ENCODE assay signal across 8 cellular contexts in the genomic region with DNA sequence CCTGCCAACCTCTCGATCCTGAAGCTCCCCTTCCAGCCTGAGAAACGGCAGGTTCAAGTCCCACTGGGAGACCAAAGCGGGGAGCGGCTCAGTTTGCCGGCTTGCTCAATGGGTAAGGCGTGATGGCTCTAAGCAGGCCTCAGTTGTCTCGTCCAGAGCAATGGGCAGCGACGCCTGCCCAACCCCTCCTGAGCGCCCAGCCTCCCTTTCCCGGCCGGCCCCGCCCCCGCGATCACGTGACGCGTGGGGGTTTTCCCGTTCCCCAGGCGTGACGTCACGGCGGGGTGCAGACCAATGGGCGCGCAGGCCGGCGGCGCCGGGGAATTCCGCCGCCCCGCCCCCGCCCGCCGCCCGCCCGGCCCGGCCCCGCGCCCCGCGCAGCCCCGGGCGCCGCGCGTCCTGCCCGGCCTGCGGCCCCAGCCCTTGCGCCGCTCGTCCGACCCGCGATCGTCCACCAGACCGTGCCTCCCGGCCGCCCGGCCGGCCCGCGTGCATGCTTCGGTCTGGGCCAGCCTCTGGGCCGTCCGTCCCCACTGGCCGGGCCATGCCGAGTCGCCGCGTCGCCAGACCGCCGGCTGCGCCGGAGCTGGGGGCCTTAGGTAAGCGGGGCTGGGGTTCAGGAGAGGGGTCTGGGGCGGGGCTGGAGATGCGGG. TPM values are rescaled to one million over a fixed set of nuclear protein-coding genes. Genes with fewer than 3 reads are reported as not detected.
DNase-seq lines count a peak whose midpoint lies in the region; ATAC-seq and TF ChIP-seq lines count a peak whose summit lies in the region.

A gene with protein sequence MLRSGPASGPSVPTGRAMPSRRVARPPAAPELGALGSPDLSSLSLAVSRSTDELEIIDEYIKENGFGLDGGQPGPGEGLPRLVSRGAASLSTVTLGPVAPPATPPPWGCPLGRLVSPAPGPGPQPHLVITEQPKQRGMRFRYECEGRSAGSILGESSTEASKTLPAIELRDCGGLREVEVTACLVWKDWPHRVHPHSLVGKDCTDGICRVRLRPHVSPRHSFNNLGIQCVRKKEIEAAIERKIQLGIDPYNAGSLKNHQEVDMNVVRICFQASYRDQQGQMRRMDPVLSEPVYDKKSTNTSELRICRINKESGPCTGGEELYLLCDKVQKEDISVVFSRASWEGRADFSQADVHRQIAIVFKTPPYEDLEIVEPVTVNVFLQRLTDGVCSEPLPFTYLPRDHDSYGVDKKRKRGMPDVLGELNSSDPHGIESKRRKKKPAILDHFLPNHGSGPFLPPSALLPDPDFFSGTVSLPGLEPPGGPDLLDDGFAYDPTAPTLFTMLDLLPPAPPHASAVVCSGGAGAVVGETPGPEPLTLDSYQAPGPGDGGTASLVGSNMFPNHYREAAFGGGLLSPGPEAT (plus strand): TSS at position 378 of the 653 bp plus-strand sequence. CDS start 116 bp downstream, at position 494.

- peak within 1 kb of the TSS; percentile 97 for H3K27ac Mint-ChIP-seq in stimulated activated naive CD8-positive, alpha-beta T cell treated with anti-CD3 and anti-CD28 coated beads, Interleukin-15, Interleukin-2, amounts not matched to agents 100 ng/mL and 50 ng/mL, for 24 hours

- peak within 1 kb of the TSS; percentile 71 for H3K9ac ChIP-seq in neural cell (ENCODE audit: low read length)

- H3K4me3 ChIP-seq in DOHH2 (ENCODE audit: low read length), result peak within 1 kb of the TSS; percentile 96
- peak within 1 kb of the TSS; percentile 81 for H3K4me3 ChIP-seq in RWPE2 (ENCODE audit: severe bottlenecking)
- H3K4me3 ChIP-seq in neural cell (ENCODE audit: low read length), result peak within 1 kb of the TSS; percentile 76

- H3K36me3 Mint-ChIP-seq in stimulated activated naive CD8-positive, alpha-beta T cell treated with anti-CD3 and anti-CD28 coated beads, Interleukin-15, Interleukin-2, amounts not matched to agents 100 ng/mL and 50 ng/mL, for 24 hours (ENCODE audit: low read depth), result peaks cover 17% of the 10 kb centered on the region

- peak; percentile 38 for ATAC-seq in GM21786 (IDR thresholded peaks at IDR 0.05; ENCODE audit: unreplicated experiment)
- ATAC-seq in RWPE2 (ENCODE audit: low read depth), result peak; percentile 44

- H3K27me3 ChIP-seq in DOHH2 (ENCODE audit: control insufficient read depth, low read length) (no peaks in the 10 kb centered on the region), RWPE2 (ENCODE audit: insufficient read depth, poor library complexity, severe bottlenecking) (no peaks in the 10 kb centered on the region), neural cell (ENCODE audit: insufficient read depth, low read depth, low read length) (no peaks in the 10 kb centered on the region)

- peak within 1 kb of the TSS; percentile 87 for H3K4me2 ChIP-seq in DOHH2 (ENCODE audit: low read length)
- peak within 1 kb of the TSS; percentile 14 for H3K4me2 ChIP-seq in neural cell (ENCODE audit: low read length)

- TF ChIP-seq EP300 in neural cell (conservative IDR thresholded peaks at IDR 0.05; ENCODE audit: poor library complexity, severe bottlenecking), result no peak

- H3K36me3 ChIP-seq in DOHH2 (ENCODE audit: control insufficient read depth, low read length), result peaks cover 33% of the 10 kb centered on the region
- H3K36me3 ChIP-seq in KOPT-K1 (ENCODE audit: insufficient read depth, low read length), result no peaks in the 10 kb centered on the region
- no peaks in the 10 kb centered on the region for H3K36me3 ChIP-seq in RWPE2 (ENCODE audit: low read depth)
- no peaks in the 10 kb centered on the region for H3K36me3 ChIP-seq in neural cell (ENCODE audit: insufficient read depth, low read length)

- peak; percentile 90 for DNase-seq in RWPE2 (ENCODE audit: low spot score)
- peak; percentile 99 for DNase-seq in activated effector memory CD4-positive, alpha-beta T cell treated with anti-CD3 and anti-CD28 coated beads, Interleukin-2, amount 50 U/mL, for 16 hours
- DNase-seq in fibroblast of the conjunctiva (ENCODE audit: low read depth), result peak; percentile 70

- H3F3A ChIP-seq in DOHH2 (ENCODE audit: control insufficient read depth, insufficient read depth) (peaks cover 22% of the 10 kb centered on the region), neural cell (ENCODE audit: insufficient read depth, low read length, poor library complexity, severe bottlenecking) (no peaks in the 10 kb centered on the region)

- H4K20me1 ChIP-seq in DOHH2 (ENCODE audit: control insufficient read depth, insufficient read depth, low read depth, low read length), result no peaks in the 10 kb centered on the region
- H4K20me1 ChIP-seq in neural cell (ENCODE audit: insufficient read depth), result no peaks in the 10 kb centered on the region

- H3K4me1 Mint-ChIP-seq in stimulated activated naive CD8-positive, alpha-beta T cell treated with anti-CD3 and anti-CD28 coated beads, Interleukin-15, Interleukin-2, amounts not matched to agents 100 ng/mL and 50 ng/mL, for 24 hours (ENCODE audit: low read depth), result peaks cover 17% of the 10 kb centered on the region

- H3K27ac ChIP-seq in DOHH2 (ENCODE audit: low read depth, low read length) (peak within 1 kb of the TSS; percentile 90), KOPT-K1 (ENCODE audit: low read depth, low read length, poor library complexity, severe bottlenecking) (peak within 1 kb of the TSS; percentile 68), RWPE2 (ENCODE audit: poor library complexity, severe bottlenecking) (peak within 1 kb of the TSS; percentile 63), neural cell (ENCODE audit: low read length) (peak within 1 kb of the TSS; percentile 58)

- no peak for TF ChIP-seq RAD21 in neural cell (conservative IDR thresholded peaks at IDR 0.05)

- H3K9me3 ChIP-seq in DOHH2 (ENCODE audit: control insufficient read depth, insufficient read depth, low read length), result no peaks in the 10 kb centered on the region
- H3K9me3 ChIP-seq in KOPT-K1 (ENCODE audit: insufficient read depth, low read length, poor library complexity, severe bottlenecking), result no peaks in the 10 kb centered on the region
- no peaks in the 10 kb centered on the region for H3K9me3 ChIP-seq in RWPE2 (ENCODE audit: severe bottlenecking)
- H3K9me3 ChIP-seq in neural cell (ENCODE audit: low read length), result no peaks in the 10 kb centered on the region

- H3K4me3 Mint-ChIP-seq in stimulated activated naive CD8-positive, alpha-beta T cell treated with anti-CD3 and anti-CD28 coated beads, Interleukin-15, Interleukin-2, amounts not matched to agents 100 ng/mL and 50 ng/mL, for 24 hours, result peak within 1 kb of the TSS; percentile 90

- H2AFZ ChIP-seq in neural cell (ENCODE audit: low read depth, low read length), result peak within 1 kb of the TSS; percentile 51

- H3K4me1 ChIP-seq in DOHH2 (ENCODE audit: control insufficient read depth, low read length) (peaks cover 70% of the 10 kb centered on the region), RWPE2 (ENCODE audit: insufficient read depth, poor library complexity, severe bottlenecking) (peaks cover 2% of the 10 kb centered on the region)

- TF ChIP-seq CTCF in DOHH2 (IDR thresholded peaks at IDR 0.05; ENCODE audit: low read depth, low read length, poor library complexity, severe bottlenecking) (no peak), RWPE2 (IDR thresholded peaks at IDR 0.05; ENCODE audit: poor library complexity, severe bottlenecking) (no peak), neural cell (IDR thresholded peaks at IDR 0.05; ENCODE audit: poor library complexity, severe bottlenecking) (no peak)

- no peaks in the 10 kb centered on the region for H3K27me3 Mint-ChIP-seq in stimulated activated naive CD8-positive, alpha-beta T cell treated with anti-CD3 and anti-CD28 coated beads, Interleukin-15, Interleukin-2, amounts not matched to agents 100 ng/mL and 50 ng/mL, for 24 hours

- H3K79me2 ChIP-seq in DOHH2 (ENCODE audit: control insufficient read depth, low read length), result peaks cover 34% of the 10 kb centered on the region
- H3K79me2 ChIP-seq in neural cell (replicated peaks; ENCODE audit: insufficient read depth, low read length), result no peaks in the 10 kb centered on the region

- H3K9me2 ChIP-seq in DOHH2 (replicated peaks; ENCODE audit: control insufficient read depth, low read length), result no peaks in the 10 kb centered on the region
- H3K9me2 ChIP-seq in neural cell (ENCODE audit: insufficient read depth, low read length), result no peaks in the 10 kb centered on the region

- no peaks in the 10 kb centered on the region for H3K9me3 Mint-ChIP-seq in stimulated activated naive CD8-positive, alpha-beta T cell treated with anti-CD3 and anti-CD28 coated beads, Interleukin-15, Interleukin-2, amounts not matched to agents 100 ng/mL and 50 ng/mL, for 24 hours

TF ChIP-seq in neural cell, 6 proteins besides CTCF, POLR2A, EP300 and RAD21:
- TF ChIP-seq SMC3 (conservative IDR thresholded peaks at IDR 0.05; ENCODE audit: poor library complexity) (no peak), MXI1 (conservative IDR thresholded peaks at IDR 0.05; ENCODE audit: poor library complexity, severe bottlenecking) (peak; percentile 45), POLR2AphosphoS5 (IDR thresholded peaks at IDR 0.05) (peak; percentile 24)

RNA-seq across cellular contexts. Expression of the gene that starts here (rescaled TPM):
- 1.0 and 1.1 TPM in 2 replicates for polyA plus RNA-seq in neural cell
- 1.5 TPM in 2 replicates for polyA minus RNA-seq in neural cell

Comparison
In these comparisons a context has a peak if more than half of its experiments do, and no peak if none do; other contexts are left out.
1. Peak in every context shown above with its lines: DNase-seq, ATAC-seq, H3K4me3 ChIP-seq and H3K27ac ChIP-seq.